Comparison of ENCODE assay signal across 25 cellular contexts in the genomic region with DNA sequence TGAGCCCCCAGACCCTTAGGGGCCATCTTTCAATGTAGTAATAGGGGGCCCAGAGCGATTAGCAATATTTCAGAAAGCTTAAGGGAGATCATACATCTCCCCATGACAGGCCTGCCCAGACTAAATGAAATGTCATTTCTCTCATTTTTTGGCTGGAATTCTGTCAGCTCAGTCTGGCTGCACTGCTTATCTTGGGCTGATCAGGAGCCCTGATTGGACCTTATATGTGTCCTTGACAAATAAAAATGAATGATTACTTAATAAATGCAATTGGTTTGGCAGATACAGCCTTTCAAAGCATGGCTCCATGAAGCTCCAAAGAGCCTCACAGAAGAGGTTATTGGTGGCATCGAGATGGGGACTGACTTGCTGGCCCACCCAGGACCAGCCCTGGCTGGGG.
"Had no signal": no experiment of that assay in that cellular context is flagged by ENCODE, and none has a peak within 500 bp of the region (broad histone marks: within the 10 kb centered on the region; RNA-seq: fewer than 3 reads in every experiment).

No MANE protein-coding gene starts in this region.

- H3K9me3 Mint-ChIP-seq: dendritic cell treated with granulocyte-macrophage colony-stimulating factor and Interleukin-4, amounts not matched to agents 40 ng/mL and 50 ng/mL, for 4 days; effector memory CD8-positive, alpha-beta T cell had no signal

- H3K27me3 ChIP-seq: colonic mucosa, esophagus squamous epithelium, gastrocnemius medialis, heart right ventricle, left lung had no signal

- H3K27me3 Mint-ChIP-seq: dendritic cell treated with granulocyte-macrophage colony-stimulating factor and Interleukin-4, amounts not matched to agents 40 ng/mL and 50 ng/mL, for 4 days; effector memory CD8-positive, alpha-beta T cell; naive B cell had no signal

- H3K4me1 Mint-ChIP-seq: endodermal cell, naive B cell had no signal

- H3K4me3 Mint-ChIP-seq: dendritic cell treated with granulocyte-macrophage colony-stimulating factor and Interleukin-4, amounts not matched to agents 40 ng/mL and 50 ng/mL, for 4 days; effector memory CD8-positive, alpha-beta T cell; endodermal cell; mesothelial cell of epicardium; naive B cell had no signal

- H3K27ac ChIP-seq: colonic mucosa, epithelial cell of prostate, esophagus squamous epithelium, gastrocnemius medialis, heart right ventricle, left lung, lower lobe of right lung had no signal

- DNase-seq: colonic mucosa; cortex of kidney; effector CD8-positive, alpha-beta T cell; effector memory CD8-positive, alpha-beta T cell; endodermal cell; erythroblast; esophagus squamous epithelium; foreskin fibroblast; foreskin melanocyte; gastrocnemius medialis; glutamatergic neuron; head of caudate nucleus; heart right ventricle; hippocampal formation; left cardiac atrium; left lung; left ventricle myocardium superior; lower lobe of right lung; mesenchymal stem cell; mucosa of descending colon; naive B cell had no signal

- H3K36me3 ChIP-seq: colonic mucosa, gastrocnemius medialis had no signal

- ATAC-seq: effector memory CD8-positive, alpha-beta T cell; esophagus mucosa; gastrocnemius medialis; heart right ventricle; left cardiac atrium; left lung; left ventricle myocardium superior; lower lobe of right lung; mucosa of descending colon had no signal

- H3K4me3 ChIP-seq: colonic mucosa, esophagus squamous epithelium, gastrocnemius medialis, heart right ventricle, left lung, lower lobe of right lung, mucosa of descending colon had no signal

- H3K9me3 ChIP-seq: colonic mucosa, esophagus squamous epithelium, gastrocnemius medialis, left lung, lower lobe of right lung, mucosa of descending colon had no signal

- H3K27ac Mint-ChIP-seq: dendritic cell treated with granulocyte-macrophage colony-stimulating factor and Interleukin-4, amounts not matched to agents 40 ng/mL and 50 ng/mL, for 4 days; effector memory CD8-positive, alpha-beta T cell; endodermal cell; naive B cell had no signal
